ENCODE assay signal across 1 cellular context in genomic region chr2:218022131-218022850, GRCh38.
TF ChIP-seq lines count a peak whose summit lies in the region.

No MANE protein-coding gene starts in this region.

TF ChIP-seq in H1, 55 proteins besides CTCF, POLR2A, EP300 and RAD21:
- TF ChIP-seq SIRT6 (IDR thresholded peaks at IDR 0.05; ENCODE audit: low read length), result no peak
- no peak for TF ChIP-seq ASH2L (IDR thresholded peaks at IDR 0.05; ENCODE audit: low read length)
- TF ChIP-seq FOSL1 (IDR thresholded peaks at IDR 0.05; ENCODE audit: insufficient read depth, low read depth, low read length), result no peak
- TF ChIP-seq EGR1 (IDR thresholded peaks at IDR 0.05; ENCODE audit: borderline replicate concordance, low read depth, low read length), result no peak
- TF ChIP-seq TEAD4 (IDR thresholded peaks at IDR 0.05; ENCODE audit: low read depth, low read length), result no peak
- TF ChIP-seq CBX5 (IDR thresholded peaks at IDR 0.05; ENCODE audit: low read depth, low read length), result no peak
- TF ChIP-seq POLR2AphosphoS5 (IDR thresholded peaks at IDR 0.05; ENCODE audit: low read depth, low read length), result no peak
- TF ChIP-seq MAX (IDR thresholded peaks at IDR 0.05), result no peak
- no peak for TF ChIP-seq GTF2F1 (IDR thresholded peaks at IDR 0.05; ENCODE audit: borderline replicate concordance, low read depth, low read length)
- TF ChIP-seq BCL11A (IDR thresholded peaks at IDR 0.05; ENCODE audit: low read depth in 2 of 2, low read length in 2 of 2), result no peak
- no peak for TF ChIP-seq SP4 (IDR thresholded peaks at IDR 0.05; ENCODE audit: low read length)
- TF ChIP-seq JUND (IDR thresholded peaks at IDR 0.05; ENCODE audit: low read length), result no peak
- no peak for TF ChIP-seq POU5F1 (IDR thresholded peaks at IDR 0.05; ENCODE audit: low read depth, low read length)
- no peak for TF ChIP-seq CHD1 (IDR thresholded peaks at IDR 0.05; ENCODE audit: low read depth, low read length)
- no peak for TF ChIP-seq GABPA (IDR thresholded peaks at IDR 0.05; ENCODE audit: borderline replicate concordance, insufficient read depth, low read length)
- no peak for TF ChIP-seq CREB1 (IDR thresholded peaks at IDR 0.05)
- no peak for TF ChIP-seq SIX5 (IDR thresholded peaks at IDR 0.05; ENCODE audit: low read depth, low read length)
- TF ChIP-seq HDAC6 (IDR thresholded peaks at IDR 0.05; ENCODE audit: low read depth, low read length), result no peak
- no peak for TF ChIP-seq CBX8 (IDR thresholded peaks at IDR 0.05; ENCODE audit: borderline replicate concordance, low read depth, low read length)
